In the genomic region with DNA sequence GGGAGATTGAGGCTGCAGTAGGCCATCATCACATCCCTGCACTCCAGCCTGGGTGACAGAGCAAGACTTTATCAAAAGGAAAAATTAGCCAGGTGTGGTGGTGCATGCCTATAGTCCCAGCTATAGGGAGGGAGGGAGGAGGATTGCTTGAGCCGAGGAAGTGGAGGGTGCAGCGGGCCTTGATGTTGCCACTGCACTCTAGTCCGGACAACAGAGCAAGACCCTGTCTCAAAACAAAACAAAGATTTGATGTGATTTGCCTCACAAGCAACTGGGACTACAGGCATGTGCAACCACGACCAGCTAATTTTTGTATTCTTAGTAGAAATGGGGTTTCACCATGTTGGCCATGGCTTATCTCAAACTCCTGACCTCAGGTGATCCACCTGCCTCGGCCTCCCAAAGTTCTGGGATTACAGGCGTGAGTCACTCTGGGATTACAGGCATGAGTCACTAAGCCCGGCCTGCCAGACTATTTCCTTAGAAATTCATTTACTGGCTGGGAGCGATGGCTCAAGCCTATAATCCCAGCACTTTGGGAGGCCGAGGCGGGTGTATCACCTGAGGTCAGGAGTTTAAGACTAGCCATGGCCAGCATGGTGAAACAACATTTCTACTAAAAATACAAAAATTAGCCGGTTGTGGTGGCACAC, we compare ENCODE assay signal across 1 cellular context.
TF ChIP-seq lines count a peak whose summit lies in the region.

No MANE protein-coding gene starts in this region.

TF ChIP-seq in GM23338, 12 proteins besides CTCF, POLR2A, EP300 and RAD21 (continued from another document):
- TF ChIP-seq, protein P1, sequence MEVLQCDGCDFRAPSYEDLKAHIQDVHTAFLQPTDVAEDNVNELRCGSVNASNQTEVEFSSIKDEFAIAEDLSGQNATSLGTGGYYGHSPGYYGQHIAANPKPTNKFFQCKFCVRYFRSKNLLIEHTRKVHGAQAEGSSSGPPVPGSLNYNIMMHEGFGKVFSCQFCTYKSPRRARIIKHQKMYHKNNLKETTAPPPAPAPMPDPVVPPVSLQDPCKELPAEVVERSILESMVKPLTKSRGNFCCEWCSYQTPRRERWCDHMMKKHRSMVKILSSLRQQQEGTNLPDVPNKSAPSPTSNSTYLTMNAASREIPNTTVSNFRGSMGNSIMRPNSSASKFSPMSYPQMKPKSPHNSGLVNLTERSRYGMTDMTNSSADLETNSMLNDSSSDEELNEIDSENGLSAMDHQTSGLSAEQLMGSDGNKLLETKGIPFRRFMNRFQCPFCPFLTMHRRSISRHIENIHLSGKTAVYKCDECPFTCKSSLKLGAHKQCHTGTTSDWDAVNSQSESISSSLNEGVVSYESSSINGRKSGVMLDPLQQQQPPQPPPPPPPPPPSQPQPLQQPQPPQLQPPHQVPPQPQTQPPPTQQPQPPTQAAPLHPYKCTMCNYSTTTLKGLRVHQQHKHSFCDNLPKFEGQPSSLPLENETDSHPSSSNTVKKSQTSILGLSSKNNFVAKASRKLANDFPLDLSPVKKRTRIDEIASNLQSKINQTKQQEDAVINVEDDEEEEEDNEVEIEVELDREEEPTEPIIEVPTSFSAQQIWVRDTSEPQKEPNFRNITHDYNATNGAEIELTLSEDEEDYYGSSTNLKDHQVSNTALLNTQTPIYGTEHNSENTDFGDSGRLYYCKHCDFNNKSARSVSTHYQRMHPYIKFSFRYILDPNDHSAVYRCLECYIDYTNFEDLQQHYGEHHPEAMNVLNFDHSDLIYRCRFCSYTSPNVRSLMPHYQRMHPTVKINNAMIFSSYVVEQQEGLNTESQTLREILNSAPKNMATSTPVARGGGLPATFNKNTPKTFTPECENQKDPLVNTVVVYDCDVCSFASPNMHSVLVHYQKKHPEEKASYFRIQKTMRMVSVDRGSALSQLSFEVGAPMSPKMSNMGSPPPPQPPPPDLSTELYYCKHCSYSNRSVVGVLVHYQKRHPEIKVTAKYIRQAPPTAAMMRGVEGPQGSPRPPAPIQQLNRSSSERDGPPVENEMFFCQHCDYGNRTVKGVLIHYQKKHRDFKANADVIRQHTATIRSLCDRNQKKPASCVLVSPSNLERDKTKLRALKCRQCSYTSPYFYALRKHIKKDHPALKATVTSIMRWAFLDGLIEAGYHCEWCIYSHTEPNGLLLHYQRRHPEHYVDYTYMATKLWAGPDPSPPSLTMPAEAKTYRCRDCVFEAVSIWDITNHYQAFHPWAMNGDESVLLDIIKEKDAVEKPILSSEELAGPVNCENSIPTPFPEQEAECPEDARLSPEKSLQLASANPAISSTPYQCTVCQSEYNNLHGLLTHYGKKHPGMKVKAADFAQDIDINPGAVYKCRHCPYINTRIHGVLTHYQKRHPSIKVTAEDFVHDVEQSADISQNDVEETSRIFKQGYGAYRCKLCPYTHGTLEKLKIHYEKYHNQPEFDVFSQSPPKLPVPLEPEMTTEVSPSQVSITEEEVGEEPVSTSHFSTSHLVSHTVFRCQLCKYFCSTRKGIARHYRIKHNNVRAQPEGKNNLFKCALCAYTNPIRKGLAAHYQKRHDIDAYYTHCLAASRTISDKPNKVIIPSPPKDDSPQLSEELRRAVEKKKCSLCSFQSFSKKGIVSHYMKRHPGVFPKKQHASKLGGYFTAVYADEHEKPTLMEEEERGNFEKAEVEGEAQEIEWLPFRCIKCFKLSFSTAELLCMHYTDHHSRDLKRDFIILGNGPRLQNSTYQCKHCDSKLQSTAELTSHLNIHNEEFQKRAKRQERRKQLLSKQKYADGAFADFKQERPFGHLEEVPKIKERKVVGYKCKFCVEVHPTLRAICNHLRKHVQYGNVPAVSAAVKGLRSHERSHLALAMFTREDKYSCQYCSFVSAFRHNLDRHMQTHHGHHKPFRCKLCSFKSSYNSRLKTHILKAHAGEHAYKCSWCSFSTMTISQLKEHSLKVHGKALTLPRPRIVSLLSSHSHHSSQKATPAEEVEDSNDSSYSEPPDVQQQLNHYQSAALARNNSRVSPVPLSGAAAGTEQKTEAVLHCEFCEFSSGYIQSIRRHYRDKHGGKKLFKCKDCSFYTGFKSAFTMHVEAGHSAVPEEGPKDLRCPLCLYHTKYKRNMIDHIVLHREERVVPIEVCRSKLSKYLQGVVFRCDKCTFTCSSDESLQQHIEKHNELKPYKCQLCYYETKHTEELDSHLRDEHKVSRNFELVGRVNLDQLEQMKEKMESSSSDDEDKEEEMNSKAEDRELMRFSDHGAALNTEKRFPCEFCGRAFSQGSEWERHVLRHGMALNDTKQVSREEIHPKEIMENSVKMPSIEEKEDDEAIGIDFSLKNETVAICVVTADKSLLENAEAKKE (CRISPR knock-in tag; IDR thresholded peaks at IDR 0.05) = no peak
